ENCODE assay signal across 23 cellular contexts in genomic region chr13:83980322-83980721, GRCh38.
A peak's percentile ranks its signal among the peaks of the same experiment; 100 is the strongest.
DNase-seq lines count a peak whose midpoint lies in the region; ATAC-seq, FAIRE-seq and TF ChIP-seq lines count a peak whose summit lies in the region.
"Had no signal": no experiment of that assay in that cellular context is flagged by ENCODE, and none has a peak within 500 bp of the region (broad histone marks: within the 10 kb centered on the region; RNA-seq: fewer than 3 reads in every experiment).

No MANE protein-coding gene starts in this region.

- no peak overlapping the region for H3K9ac ChIP-seq in GM12878 (ENCODE audit: control insufficient read depth, insufficient read depth, low read length)
- no peak overlapping the region for H3K9ac ChIP-seq in neuronal stem cell (ENCODE audit: low read depth, low read length, poor library complexity)
- H3K9ac ChIP-seq in PC-3 (ENCODE audit: low read length) = no peak overlapping the region
- H3K9ac ChIP-seq: SK-N-SH had no signal

- no peak overlapping the region for H3K14ac ChIP-seq in neuronal stem cell (ENCODE audit: low read length)

- RAD21 ChIA-PET in GM12878 (lab: Charles Lee; ENCODE audit: unreplicated experiment) = no interaction called here

- peaks cover 54% of the 10 kb centered on the region for H3K4me1 Mint-ChIP-seq in HFFc6 (ENCODE audit: low read depth)

- H2BK12ac ChIP-seq in neuronal stem cell (ENCODE audit: low read length) = no peak overlapping the region

- peaks cover 5% of the 10 kb centered on the region; the same call in 1 of the 2 replicates for H3K36me3 Mint-ChIP-seq in HFFc6 (ENCODE audit: low read depth)
- H3K36me3 Mint-ChIP-seq: CD4-positive, CD25-positive, alpha-beta regulatory T cell had no signal

- H3K36me3 ChIP-seq in H7 (replicated peaks; ENCODE audit: control insufficient read depth, insufficient read depth, low read length) = no peaks in the 10 kb centered on the region
- no peaks in the 10 kb centered on the region for H3K36me3 ChIP-seq in GM12878 (ENCODE audit: control insufficient read depth in 2 of 2, insufficient read depth in 2 of 2, low read length in 1 of 2)
- no peaks in the 10 kb centered on the region for H3K36me3 ChIP-seq in neuronal stem cell (replicated peaks in 1 of 2; ENCODE audit: control insufficient read depth in 2 of 2, insufficient read depth in 2 of 2, low read length in 2 of 2)
- H3K36me3 ChIP-seq in pancreas = no peaks in the 10 kb centered on the region
- no peaks in the 10 kb centered on the region for H3K36me3 ChIP-seq in PC-3 (ENCODE audit: low read depth, low read length)
- H3K36me3 ChIP-seq: MG63 had no signal

- H3K27me3 ChIP-seq in H7 (ENCODE audit: control insufficient read depth, insufficient read depth, low read length) = no peaks in the 10 kb centered on the region
- no peaks in the 10 kb centered on the region for H3K27me3 ChIP-seq in GM12878 (replicated peaks in 1 of 2; ENCODE audit: control insufficient read depth in 2 of 2, insufficient read depth in 2 of 2, low read length in 1 of 2)
- H3K27me3 ChIP-seq in neuronal stem cell (ENCODE audit: control insufficient read depth in 3 of 3, insufficient read depth in 3 of 3, low read depth in 1 of 3, low read length in 3 of 3) = no peaks in the 10 kb centered on the region
- peaks cover 0 to 5% (median 0%) of the 10 kb centered on the region in 4 donors for H3K27me3 ChIP-seq in pancreas
- H3K27me3 ChIP-seq in PC-3 (ENCODE audit: low read length) = no peaks in the 10 kb centered on the region
- H3K27me3 ChIP-seq: MG63 had no signal

- H3K4me3 ChIP-seq in H7 (ENCODE audit: insufficient read depth, low read depth, low read length) = no peak overlapping the region
- no peak overlapping the region for H3K4me3 ChIP-seq in GM12878
- no peak overlapping the region for H3K4me3 ChIP-seq in neuronal stem cell (ENCODE audit: low read length in 2 of 2)
- no peak overlapping the region for H3K4me3 ChIP-seq in pancreas
- H3K4me3 ChIP-seq in PC-3 (ENCODE audit: low read length) = no peak overlapping the region
- H3K4me3 ChIP-seq: MG63 had no signal

- DNase-seq in H7 (peak; percentile 10), HFFc6 (no peak), GM12878 (ENCODE audit: low read depth, low spot score) (no peak), neuronal stem cell (ENCODE audit: low spot score) (no peak), pancreas (no peak), PC-3 (no peak)
- DNase-seq: CD4-positive, CD25-positive, alpha-beta regulatory T cell; DMS79 treated with DMSO at 0.1 percent for 48 hours; HCEC 1CT; Karpas-422; MG63; NCI-H1092; NCI-H1436; NCI-H187 treated with DMSO at 0.1 percent for 48 hours; NCI-H2107; NCI-H446 treated with DMSO at 0.1 percent for 48 hours; NCI-H526 treated with DMSO at 0.1 percent for 48 hours; SHP77 treated with DMSO at 0.1 percent for 48 hours; SK-N-SH had no signal

- CTCF ChIA-PET in GM12878 (lab: Yijun Ruan, JAX) = no interaction called here
- CTCF ChIA-PET in PC-3 (lab: Charles Lee) = no interaction called here

- ATAC-seq in GM12878 (no peak), GM21381 (IDR thresholded peaks at IDR 0.05; ENCODE audit: unreplicated experiment) (no peak), pancreas (no peak), PC-3 (no peak)

- no peak overlapping the region for H4K91ac ChIP-seq in neuronal stem cell (ENCODE audit: low read depth, low read length, poor library complexity)

- POLR2A ChIA-PET in GM12878 (lab: Charles Lee) = no interaction called here
- POLR2A ChIA-PET in PC-3 (lab: Charles Lee; ENCODE audit: unreplicated experiment) = interaction anchor here (0.7 kb wide), 1 partner anchor 155 kb away, joined by 3 read pairs; no protein-coding TSS in a partner anchor

- no peak for TF ChIP-seq RAD21 in GM12878 (IDR thresholded peaks at IDR 0.05; ENCODE audit: insufficient read depth, low read depth, low read length)

- no peak overlapping the region for H4K8ac ChIP-seq in neuronal stem cell (ENCODE audit: low read depth, low read length)

- no peak overlapping the region for H2BK120ac ChIP-seq in neuronal stem cell (ENCODE audit: low read depth, low read length)

- TF ChIP-seq POLR2A in GM12878 (IDR thresholded peaks at IDR 0.05; ENCODE audit: low read depth, low read length) = no peak

- H2AK5ac ChIP-seq in neuronal stem cell (ENCODE audit: low read depth, low read length) = no peak overlapping the region

- H3K9me3 Mint-ChIP-seq in HFFc6 = no peaks in the 10 kb centered on the region

- 48% methylated on average over 5 of the region's 5 CpGs for WGBS in GM12878 (ENCODE audit: insufficient coverage, insufficient replicate concordance, low lambda C conversion rate, missing lambda C conversion rate)
- WGBS in neuronal stem cell (ENCODE audit: extremely low coverage in 2 of 2, insufficient read length in 2 of 2, insufficient replicate concordance in 1 of 2), 2 donors = no CpG with 5 or more reads among the region's 5 CpGs
- WGBS in pancreas, 2 donors = 67 to 76% methylated on average over 5 of the region's 5 CpGs

- no peaks in the 10 kb centered on the region for H3K9me2 ChIP-seq in PC-3 (replicated peaks; ENCODE audit: low read length)
- H3K9me2 ChIP-seq: SK-N-SH had no signal

- intact Hi-C loops in GM12878 (cut with micrococcal nuclease; ENCODE audit: unreplicated experiment) = no loop called here
- intact Hi-C loops in pancreas (cut with DNase I) = no loop called here
- intact Hi-C loops in PC-3 (cut with micrococcal nuclease) = no loop called here

- H3F3A ChIP-seq in PC-3 (ENCODE audit: low read length, unreplicated experiment) = no peaks in the 10 kb centered on the region

- H3K79me2 ChIP-seq in GM12878 (ENCODE audit: control insufficient read depth, insufficient read depth, low read length) = no peaks in the 10 kb centered on the region
- H3K79me2 ChIP-seq in PC-3 (ENCODE audit: low read length) = no peaks in the 10 kb centered on the region

- TF ChIP-seq EP300 in GM12878 (IDR thresholded peaks at IDR 0.05; ENCODE audit: borderline replicate concordance in 1 of 2, control insufficient read depth in 1 of 2, low read depth in 2 of 2, low read length in 2 of 2) = no peak

- H2BK15ac ChIP-seq in neuronal stem cell (ENCODE audit: low read length) = no peak overlapping the region

- no peak overlapping the region for H3K23ac ChIP-seq in neuronal stem cell (ENCODE audit: low read depth, low read length, poor library complexity)

- no peak for FAIRE-seq in GM12878 (lab: Jason Lieb, UNC)
- FAIRE-seq in pancreas (lab: Jason Lieb, UNC) = no peak
- FAIRE-seq: GM12892, GM19239 had no signal

- BruUV-seq in GM12878 (replicated peaks; lab: Mats Ljungman, UMichigan) (no TSS peak), PC-3 (replicated peaks; lab: Mats Ljungman, UMichigan) (no TSS peak)

- H4K20me1 ChIP-seq in GM12878 (ENCODE audit: control insufficient read depth, insufficient read depth) (no peaks in the 10 kb centered on the region), PC-3 (ENCODE audit: low read length) (no peaks in the 10 kb centered on the region)

- H2BK5ac ChIP-seq in neuronal stem cell (ENCODE audit: low read length) = no peak overlapping the region

- H2AFZ ChIP-seq in GM12878 (ENCODE audit: control insufficient read depth, low read depth, low read length) (no peak overlapping the region), neuronal stem cell (ENCODE audit: low read length) (peak overlapping the region; percentile 3), PC-3 (ENCODE audit: low read length) (no peak overlapping the region)

- H3K4me2 ChIP-seq in GM12878 (ENCODE audit: control insufficient read depth, insufficient read depth) (no peak overlapping the region), neuronal stem cell (ENCODE audit: insufficient read depth, low read length, poor library complexity, severe bottlenecking) (no peak overlapping the region), PC-3 (ENCODE audit: low read length) (no peak overlapping the region)
- H3K4me2 ChIP-seq: SK-N-SH had no signal

- H3K27ac ChIP-seq in GM12878 (ENCODE audit: control insufficient read depth, insufficient read depth) (no peak overlapping the region), neuronal stem cell (replicated peaks; ENCODE audit: low read length) (no peak overlapping the region), pancreas (no peak overlapping the region), PC-3 (ENCODE audit: low read length) (no peak overlapping the region)
- H3K27ac ChIP-seq: RWPE1 had no signal

- H3K18ac ChIP-seq in neuronal stem cell (ENCODE audit: low read length) = no peak overlapping the region

- peak overlapping the region; percentile 45; the same call in 1 of the 2 replicates for H3K4me3 Mint-ChIP-seq in HFFc6
- H3K4me3 Mint-ChIP-seq: CD4-positive, CD25-positive, alpha-beta regulatory T cell had no signal

- H3K4ac ChIP-seq in neuronal stem cell (ENCODE audit: low read length) = no peak overlapping the region

- H3K27ac Mint-ChIP-seq in HFFc6 = peak overlapping the region; percentile 55; the same call in 1 of the 2 replicates
- H3K27ac Mint-ChIP-seq: CD4-positive, CD25-positive, alpha-beta regulatory T cell had no signal

- no peaks in the 10 kb centered on the region for H3K27me3 Mint-ChIP-seq in HFFc6 (ENCODE audit: insufficient read depth)
- H3K27me3 Mint-ChIP-seq: CD4-positive, CD25-positive, alpha-beta regulatory T cell had no signal

- SMC1A ChIA-PET in GM12878 (lab: Charles Lee; ENCODE audit: uncharacterized antibody, unreplicated experiment) = no interaction called here

- TF ChIP-seq CTCF in HFFc6 (IDR thresholded peaks at IDR 0.05) (no peak), GM12878 (IDR thresholded peaks at IDR 0.05 in 2 of 3, conservative IDR thresholded peaks at IDR 0.05 in 1 of 3; ENCODE audit: control insufficient read depth in 2 of 3, extremely low read depth in 1 of 3, insufficient read depth in 1 of 3, low read depth in 3 of 3, low read length in 3 of 3) (no peak), pancreas (IDR thresholded peaks at IDR 0.05) (no peak), PC-3 (conservative IDR thresholded peaks at IDR 0.05; ENCODE audit: low read depth, low read length) (no peak)

- in situ Hi-C loops in GM12878 (cut with MboI) = no loop called here

- H3K4me1 ChIP-seq in GM12878 (ENCODE audit: control insufficient read depth, insufficient read depth, low read length) (no peaks in the 10 kb centered on the region), neuronal stem cell (ENCODE audit: control insufficient read depth in 2 of 2, insufficient read depth in 1 of 2, low read depth in 1 of 2, low read length in 2 of 2) (no peaks in the 10 kb centered on the region), pancreas (no peaks in the 10 kb centered on the region), PC-3 (ENCODE audit: insufficient read depth, low read length) (no peaks in the 10 kb centered on the region)

- no peaks in the 10 kb centered on the region for H3K79me1 ChIP-seq in neuronal stem cell (ENCODE audit: low read depth, low read length)

- H3K9me3 ChIP-seq in GM12878 (replicated peaks; ENCODE audit: control insufficient read depth, insufficient read depth, low read length) (no peaks in the 10 kb centered on the region; the same call in 2 of the 3 replicates), neuronal stem cell (replicated peaks in 1 of 2; ENCODE audit: control insufficient read depth in 2 of 2, insufficient read depth in 1 of 2, low read depth in 1 of 2, low read length in 2 of 2) (no peaks in the 10 kb centered on the region), pancreas (no peaks in the 10 kb centered on the region), PC-3 (ENCODE audit: low read length) (no peaks in the 10 kb centered on the region)
- H3K9me3 ChIP-seq: MG63, SK-N-SH had no signal

TF ChIP-seq in GM12878, 131 proteins besides CTCF, POLR2A, EP300 and RAD21 (continues in another document):
- TF ChIP-seq CHD1 (IDR thresholded peaks at IDR 0.05; ENCODE audit: low read depth, low read length) = no peak
- TF ChIP-seq RUNX3 (IDR thresholded peaks at IDR 0.05; ENCODE audit: low read length) = peak; percentile 24; the same call in 1 of the 2 replicates
